ENCODE assay signal across 9 cellular contexts in the genomic region with DNA sequence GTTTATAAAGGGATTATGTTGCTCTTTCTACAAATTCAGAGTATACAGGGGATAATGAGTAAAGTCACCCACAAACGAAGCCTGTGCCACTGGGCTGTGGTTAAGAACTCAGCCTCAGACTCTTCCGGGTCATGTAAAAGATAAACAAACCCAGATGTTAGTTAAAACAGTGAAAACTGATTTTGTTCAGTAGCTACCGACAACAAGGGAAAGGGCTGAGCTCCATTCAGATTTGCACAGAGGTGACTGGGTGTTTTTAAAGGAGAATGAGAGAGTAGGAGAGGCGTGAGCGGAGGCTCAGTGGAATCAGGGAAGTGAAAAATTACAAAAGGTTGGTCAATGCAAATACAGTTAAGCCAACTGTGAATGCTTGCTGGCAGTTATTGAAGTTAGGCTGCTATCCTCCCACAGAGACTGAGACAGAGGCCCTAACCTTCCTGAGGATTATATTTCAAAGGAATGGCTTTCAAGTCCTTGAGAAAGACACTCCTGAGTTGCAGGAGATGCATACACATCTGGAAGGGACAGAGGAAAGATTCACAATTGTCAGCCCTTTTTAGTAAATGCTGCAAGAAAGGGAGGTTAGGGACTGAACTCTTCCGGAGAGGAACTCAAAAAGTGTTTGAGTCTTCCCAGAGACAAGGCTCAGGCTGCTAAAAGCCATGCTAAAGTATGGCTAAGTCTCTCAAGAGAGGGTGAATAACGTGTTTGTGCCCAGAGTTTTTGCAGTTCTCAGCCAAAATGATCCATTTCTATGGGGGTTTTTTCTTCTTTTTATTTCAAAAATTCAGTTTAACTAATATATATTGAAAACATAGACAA. TPM values are rescaled to one million over a fixed set of nuclear protein-coding genes. Genes with fewer than 3 reads are reported as not detected.
DNase-seq lines count a peak whose midpoint lies in the region; ATAC-seq and TF ChIP-seq lines count a peak whose summit lies in the region.
"Had no signal": no experiment of that assay in that cellular context is flagged by ENCODE, and none has a peak within 500 bp of the region (broad histone marks: within the 10 kb centered on the region; RNA-seq: fewer than 3 reads in every experiment).

No MANE protein-coding gene starts in this region.

- no peak overlapping the region for H3K4me3 ChIP-seq in gastrocnemius medialis

- TF ChIP-seq POLR2A in gastrocnemius medialis (IDR thresholded peaks at IDR 0.05) = no peak

- no peak overlapping the region for H3K27ac ChIP-seq in gastrocnemius medialis

- no peaks in the 10 kb centered on the region for H3K9me3 ChIP-seq in T-helper 17 cell (ENCODE audit: control insufficient read depth, low read length, poor library complexity, severe bottlenecking)
- no peaks in the 10 kb centered on the region for H3K9me3 ChIP-seq in gastrocnemius medialis

- no peaks in the 10 kb centered on the region for H3K36me3 ChIP-seq in gastrocnemius medialis

- no peaks in the 10 kb centered on the region for H3K4me1 ChIP-seq in gastrocnemius medialis

- H3K27me3 ChIP-seq in gastrocnemius medialis = no peaks in the 10 kb centered on the region

- peak; percentile 46 for DNase-seq in GM10266 (ENCODE audit: extremely low spot score)
- no peak for DNase-seq in T-helper 17 cell
- no peak for DNase-seq in mesothelial cell of epicardium (ENCODE audit: low spot score in 2 of 2, unreplicated experiment in 2 of 2)
- no peak for DNase-seq in gastrocnemius medialis
- DNase-seq in C1 segment of cervical spinal cord (lab: John Stamatoyannopoulos, UW) = no peak

- peaks cover 14% of the 10 kb centered on the region for H3K9me3 Mint-ChIP-seq in mesothelial cell of epicardium

- H3K36me3 Mint-ChIP-seq in T-helper 17 cell (ENCODE audit: low read depth) = peaks cover 4% of the 10 kb centered on the region
- H3K36me3 Mint-ChIP-seq in mesothelial cell of epicardium = no peaks in the 10 kb centered on the region

- in situ Hi-C loops in gastrocnemius medialis (cut with MboI; ENCODE audit: low sequenced_read_pairs in 4 of 4) = no loop called here

- H3K27me3 Mint-ChIP-seq in T-helper 17 cell (no peaks in the 10 kb centered on the region), mesothelial cell of epicardium (ENCODE audit: low read depth) (no peaks in the 10 kb centered on the region)

- no peak for TF ChIP-seq CTCF in GM10266 (IDR thresholded peaks at IDR 0.05; ENCODE audit: control insufficient read depth, insufficient read depth, low read depth, missing control alignments)
- no peak for TF ChIP-seq CTCF in mesothelial cell of epicardium (IDR thresholded peaks at IDR 0.05; ENCODE audit: unreplicated experiment)
- TF ChIP-seq CTCF in gastrocnemius medialis (IDR thresholded peaks at IDR 0.05 in 4 of 5, conservative IDR thresholded peaks at IDR 0.05 in 1 of 5) = no peak

- H3K4me1 Mint-ChIP-seq in T-helper 17 cell (peaks cover 12% of the 10 kb centered on the region), mesothelial cell of epicardium (peaks cover 41% of the 10 kb centered on the region)

- ATAC-seq in GM21447 (IDR thresholded peaks at IDR 0.05; ENCODE audit: unreplicated experiment) = peak; percentile 96
- peak; percentile 94 for ATAC-seq in HG03558 (IDR thresholded peaks at IDR 0.05; ENCODE audit: extremely low read depth, unreplicated experiment)
- ATAC-seq in T-helper 17 cell = peak; percentile 71
- ATAC-seq in gastrocnemius medialis = no peak
- no peak for ATAC-seq in SK-N-SH treated with all-trans-retinoic acid at 6 μM for 48 hours

- peak overlapping the region; percentile 69 for H3K4me3 Mint-ChIP-seq in T-helper 17 cell
- no peak overlapping the region for H3K4me3 Mint-ChIP-seq in mesothelial cell of epicardium

- peak overlapping the region; percentile 90 for H3K27ac Mint-ChIP-seq in T-helper 17 cell
- H3K27ac Mint-ChIP-seq in mesothelial cell of epicardium = peak overlapping the region; percentile 92

- intact Hi-C loops in gastrocnemius medialis (cut with DNase I; ENCODE audit: low total_unique reads) = no loop called here

TF ChIP-seq in SK-N-SH treated with all-trans-retinoic acid at 6 μM for 48 hours, 23 proteins besides CTCF, POLR2A, EP300 and RAD21:
- TF ChIP-seq SNAI2 (CRISPR knock-in tag; IDR thresholded peaks at IDR 0.05) (no peak), TOX (CRISPR knock-in tag; IDR thresholded peaks at IDR 0.05; ENCODE audit: borderline replicate concordance) (no peak), ESRRG (CRISPR knock-in tag; IDR thresholded peaks at IDR 0.05) (no peak), ZNF8 (CRISPR knock-in tag; IDR thresholded peaks at IDR 0.05) (no peak), ZNF70 (CRISPR knock-in tag; IDR thresholded peaks at IDR 0.05) (no peak), ZC3H10 (CRISPR knock-in tag; IDR thresholded peaks at IDR 0.05) (no peak), TCF4 (CRISPR knock-in tag; IDR thresholded peaks at IDR 0.05; ENCODE audit: borderline replicate concordance) (no peak), CSDC2 (CRISPR knock-in tag; IDR thresholded peaks at IDR 0.05) (no peak), RARB (CRISPR knock-in tag; IDR thresholded peaks at IDR 0.05) (no peak)
- TF ChIP-seq, protein P1, sequence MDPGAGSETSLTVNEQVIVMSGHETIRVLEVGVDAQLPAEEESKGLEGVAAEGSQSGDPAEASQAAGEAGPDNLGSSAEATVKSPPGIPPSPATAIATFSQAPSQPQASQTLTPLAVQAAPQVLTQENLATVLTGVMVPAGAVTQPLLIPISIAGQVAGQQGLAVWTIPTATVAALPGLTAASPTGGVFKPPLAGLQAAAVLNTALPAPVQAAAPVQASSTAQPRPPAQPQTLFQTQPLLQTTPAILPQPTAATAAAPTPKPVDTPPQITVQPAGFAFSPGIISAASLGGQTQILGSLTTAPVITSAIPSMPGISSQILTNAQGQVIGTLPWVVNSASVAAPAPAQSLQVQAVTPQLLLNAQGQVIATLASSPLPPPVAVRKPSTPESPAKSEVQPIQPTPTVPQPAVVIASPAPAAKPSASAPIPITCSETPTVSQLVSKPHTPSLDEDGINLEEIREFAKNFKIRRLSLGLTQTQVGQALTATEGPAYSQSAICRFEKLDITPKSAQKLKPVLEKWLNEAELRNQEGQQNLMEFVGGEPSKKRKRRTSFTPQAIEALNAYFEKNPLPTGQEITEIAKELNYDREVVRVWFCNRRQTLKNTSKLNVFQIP (CRISPR knock-in tag; IDR thresholded peaks at IDR 0.05; ENCODE audit: borderline replicate concordance, low read depth) = no peak
- TF ChIP-seq, protein P2, sequence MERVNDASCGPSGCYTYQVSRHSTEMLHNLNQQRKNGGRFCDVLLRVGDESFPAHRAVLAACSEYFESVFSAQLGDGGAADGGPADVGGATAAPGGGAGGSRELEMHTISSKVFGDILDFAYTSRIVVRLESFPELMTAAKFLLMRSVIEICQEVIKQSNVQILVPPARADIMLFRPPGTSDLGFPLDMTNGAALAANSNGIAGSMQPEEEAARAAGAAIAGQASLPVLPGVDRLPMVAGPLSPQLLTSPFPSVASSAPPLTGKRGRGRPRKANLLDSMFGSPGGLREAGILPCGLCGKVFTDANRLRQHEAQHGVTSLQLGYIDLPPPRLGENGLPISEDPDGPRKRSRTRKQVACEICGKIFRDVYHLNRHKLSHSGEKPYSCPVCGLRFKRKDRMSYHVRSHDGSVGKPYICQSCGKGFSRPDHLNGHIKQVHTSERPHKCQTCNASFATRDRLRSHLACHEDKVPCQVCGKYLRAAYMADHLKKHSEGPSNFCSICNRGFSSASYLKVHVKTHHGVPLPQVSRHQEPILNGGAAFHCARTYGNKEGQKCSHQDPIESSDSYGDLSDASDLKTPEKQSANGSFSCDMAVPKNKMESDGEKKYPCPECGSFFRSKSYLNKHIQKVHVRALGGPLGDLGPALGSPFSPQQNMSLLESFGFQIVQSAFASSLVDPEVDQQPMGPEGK (CRISPR knock-in tag; IDR thresholded peaks at IDR 0.05; ENCODE audit: borderline replicate concordance) = no peak
- TF ChIP-seq, protein P3, sequence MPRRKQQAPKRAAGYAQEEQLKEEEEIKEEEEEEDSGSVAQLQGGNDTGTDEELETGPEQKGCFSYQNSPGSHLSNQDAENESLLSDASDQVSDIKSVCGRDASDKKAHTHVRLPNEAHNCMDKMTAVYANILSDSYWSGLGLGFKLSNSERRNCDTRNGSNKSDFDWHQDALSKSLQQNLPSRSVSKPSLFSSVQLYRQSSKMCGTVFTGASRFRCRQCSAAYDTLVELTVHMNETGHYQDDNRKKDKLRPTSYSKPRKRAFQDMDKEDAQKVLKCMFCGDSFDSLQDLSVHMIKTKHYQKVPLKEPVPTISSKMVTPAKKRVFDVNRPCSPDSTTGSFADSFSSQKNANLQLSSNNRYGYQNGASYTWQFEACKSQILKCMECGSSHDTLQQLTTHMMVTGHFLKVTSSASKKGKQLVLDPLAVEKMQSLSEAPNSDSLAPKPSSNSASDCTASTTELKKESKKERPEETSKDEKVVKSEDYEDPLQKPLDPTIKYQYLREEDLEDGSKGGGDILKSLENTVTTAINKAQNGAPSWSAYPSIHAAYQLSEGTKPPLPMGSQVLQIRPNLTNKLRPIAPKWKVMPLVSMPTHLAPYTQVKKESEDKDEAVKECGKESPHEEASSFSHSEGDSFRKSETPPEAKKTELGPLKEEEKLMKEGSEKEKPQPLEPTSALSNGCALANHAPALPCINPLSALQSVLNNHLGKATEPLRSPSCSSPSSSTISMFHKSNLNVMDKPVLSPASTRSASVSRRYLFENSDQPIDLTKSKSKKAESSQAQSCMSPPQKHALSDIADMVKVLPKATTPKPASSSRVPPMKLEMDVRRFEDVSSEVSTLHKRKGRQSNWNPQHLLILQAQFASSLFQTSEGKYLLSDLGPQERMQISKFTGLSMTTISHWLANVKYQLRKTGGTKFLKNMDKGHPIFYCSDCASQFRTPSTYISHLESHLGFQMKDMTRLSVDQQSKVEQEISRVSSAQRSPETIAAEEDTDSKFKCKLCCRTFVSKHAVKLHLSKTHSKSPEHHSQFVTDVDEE (CRISPR knock-in tag; IDR thresholded peaks at IDR 0.05) = no peak
TF ChIP-seq in SK-N-SH treated with all-trans-retinoic acid at 6 μM for 48 hours: peak in this region for 0.

RNA-seq across cellular contexts. Expression of a gene that starts 29.8 kb away (rescaled TPM):
- total RNA-seq in T-helper 17 cell = not detected
- 3.6 to 4.5 TPM (median 3.9 TPM) in 3 replicates for total RNA-seq in mesothelial cell of epicardium
- total RNA-seq in gastrocnemius medialis = 10 to 100 TPM in 1 of 4 donors, 1 to 10 TPM in 3; 1.5 to 10.8 (median 5.4) TPM
- total RNA-seq: T-helper 2 cell treated with Interferon-gamma antibody and Interleukin-4, amounts not matched to agents 100 ng/mL and 5 ng/mL, for 36 hours had no signal

Comparison
In these comparisons a context has a peak if more than half of its experiments do, and no peak if none do; other contexts are left out.
1. ATAC-seq: peak in GM21447 (single experiment), HG03558 (single experiment) and T-helper 17 cell (single experiment); none in gastrocnemius medialis (0 of 2) and SK-N-SH treated with all-trans-retinoic acid at 6 μM for 48 hours (single experiment).